24 cellular contexts compared by ENCODE assay signal in the genomic region with DNA sequence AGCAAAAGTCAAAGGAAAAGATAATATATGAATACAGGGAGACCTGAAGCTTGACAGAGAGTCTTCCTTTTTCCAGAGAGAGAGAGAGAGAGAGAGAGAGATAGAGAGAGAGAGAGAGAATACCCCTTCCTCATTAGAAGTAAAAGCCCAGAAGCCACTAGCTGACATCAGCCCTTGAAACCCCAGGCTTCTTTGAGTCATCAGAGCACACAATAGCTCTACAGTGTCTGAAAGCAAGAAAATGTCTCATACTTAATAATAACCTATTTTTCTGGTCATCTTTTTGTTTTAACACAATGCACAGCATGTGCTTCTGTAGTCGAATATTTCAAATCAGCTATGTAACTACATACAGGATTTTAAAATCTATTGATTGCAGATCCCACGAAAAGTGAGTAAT.
DNase-seq lines count a peak whose midpoint lies in the region; ATAC-seq, FAIRE-seq and TF ChIP-seq lines count a peak whose summit lies in the region.
"Had no signal": no experiment of that assay in that cellular context is flagged by ENCODE, and none has a peak within 500 bp of the region (broad histone marks: within the 10 kb centered on the region; RNA-seq: fewer than 3 reads in every experiment).

No MANE protein-coding gene starts in this region.

- no TSS peak for BruUV-seq in mammary epithelial cell (replicated peaks; lab: Mats Ljungman, UMichigan)

- CTCF ChIA-PET in mammary epithelial cell (lab: Charles Lee; ENCODE audit: low non-redundant PET) = no interaction called here

- intact Hi-C loops in mammary epithelial cell (cut with micrococcal nuclease) (no loop called here), breast epithelium (cut with DNase I; ENCODE audit: low total_unique reads) (no loop called here)

- H3K4me1 ChIP-seq in mammary epithelial cell (ENCODE audit: insufficient read depth, low read length) (no peaks in the 10 kb centered on the region), breast epithelium (no peaks in the 10 kb centered on the region), astrocyte (ENCODE audit: insufficient read depth, low read length) (no peaks in the 10 kb centered on the region)
- H3K4me1 ChIP-seq: HAP-1, SJSA1 had no signal

- DNase-seq in mammary epithelial cell = peak; percentile 44
- no peak for DNase-seq in breast epithelium (ENCODE audit: low spot score in 2 of 2)
- DNase-seq in astrocyte (ENCODE audit: low read depth) = peak; percentile 6
- peak; percentile 4 for DNase-seq in fibroblast of pulmonary artery (ENCODE audit: low read depth)
- DNase-seq in urothelium cell line (ENCODE audit: low spot score) = peak; percentile 2
- DNase-seq in A172 (ENCODE audit: low spot score) = no peak
- DNase-seq in naive thymus-derived CD8-positive, alpha-beta T cell = no peak
- DNase-seq: 8988T; AML-193; C1 segment of cervical spinal cord; Calu3; CD8-positive, alpha-beta T cell; DMS153; GF-D8; NCI-H1105; NCI-H146; NCI-H2029; NCI-H226; NCI-H510A treated with DMSO at 0.1 percent for 48 hours; NCI-H748 treated with DMSO at 0.1 percent for 48 hours had no signal

- peak overlapping the region; percentile 83 for H3K27ac Mint-ChIP-seq in astrocyte (ENCODE audit: unreplicated experiment)
- H3K27ac Mint-ChIP-seq in naive thymus-derived CD8-positive, alpha-beta T cell = no peak overlapping the region
- H3K27ac Mint-ChIP-seq: CD8-positive, alpha-beta T cell had no signal

- no peaks in the 10 kb centered on the region for H3K36me3 ChIP-seq in mammary epithelial cell (ENCODE audit: insufficient read depth, low read length)
- H3K36me3 ChIP-seq in breast epithelium = no peaks in the 10 kb centered on the region
- no peaks in the 10 kb centered on the region for H3K36me3 ChIP-seq in astrocyte (ENCODE audit: insufficient read depth, low read length)
- H3K36me3 ChIP-seq: HAP-1, SJSA1 had no signal

- no peaks in the 10 kb centered on the region for H3K27me3 ChIP-seq in mammary epithelial cell (ENCODE audit: insufficient read depth, low read length)
- no peaks in the 10 kb centered on the region for H3K27me3 ChIP-seq in breast epithelium
- H3K27me3 ChIP-seq in astrocyte (ENCODE audit: insufficient read depth, low read length) = no peaks in the 10 kb centered on the region
- H3K27me3 ChIP-seq: SJSA1 had no signal

- H4K20me1 ChIP-seq in mammary epithelial cell (ENCODE audit: insufficient read depth, low read length) (no peaks in the 10 kb centered on the region), astrocyte (ENCODE audit: insufficient read depth, low read length) (no peaks in the 10 kb centered on the region)

- H3K9me3 ChIP-seq in mammary epithelial cell (replicated peaks; ENCODE audit: insufficient read depth, low read length) (peaks cover 6% of the 10 kb centered on the region), breast epithelium (peaks cover 0 to 4% of the 10 kb centered on the region in 2 donors), astrocyte (ENCODE audit: insufficient read depth, low read depth, low read length) (no peaks in the 10 kb centered on the region)
- H3K9me3 ChIP-seq: HAP-1, SJSA1 had no signal

- dilution Hi-C loops in mammary epithelial cell (cut with HindIII; ENCODE audit: low sequenced_read_pairs) = no loop called here

- no peaks in the 10 kb centered on the region for H3K27me3 Mint-ChIP-seq in astrocyte (ENCODE audit: low read depth, unreplicated experiment)
- H3K27me3 Mint-ChIP-seq in naive thymus-derived CD8-positive, alpha-beta T cell = peaks cover 0 to 15% (median 0%) of the 10 kb centered on the region in 5 donors

- no peak overlapping the region for H2AFZ ChIP-seq in mammary epithelial cell (ENCODE audit: low read depth, low read length)
- no peak overlapping the region for H2AFZ ChIP-seq in astrocyte (ENCODE audit: low read depth, low read length)

- peaks cover 5% of the 10 kb centered on the region for H3K4me1 Mint-ChIP-seq in astrocyte (ENCODE audit: low read depth, unreplicated experiment)
- no peaks in the 10 kb centered on the region for H3K4me1 Mint-ChIP-seq in naive thymus-derived CD8-positive, alpha-beta T cell

- H3K4me3 ChIP-seq in mammary epithelial cell (replicated peaks in 1 of 3; ENCODE audit: insufficient read depth in 1 of 3, low read depth in 2 of 3, low read length in 3 of 3) (no peak overlapping the region), breast epithelium (no peak overlapping the region), astrocyte (ENCODE audit: insufficient read depth, low read depth, low read length) (no peak overlapping the region), fibroblast of pulmonary artery (replicated peaks; ENCODE audit: low read depth, low read length) (no peak overlapping the region)
- H3K4me3 ChIP-seq: HAP-1, SJSA1 had no signal

- H3K4me2 ChIP-seq in mammary epithelial cell (ENCODE audit: insufficient read depth, low read depth, low read length) = no peak overlapping the region
- H3K4me2 ChIP-seq in astrocyte (ENCODE audit: low read length) = no peak overlapping the region
- H3K4me2 ChIP-seq: KMS-11 had no signal

- no peak for ATAC-seq in naive thymus-derived CD8-positive, alpha-beta T cell
- ATAC-seq in GM18519 (IDR thresholded peaks at IDR 0.05; ENCODE audit: low FRiP score, unreplicated experiment) = no peak
- ATAC-seq: CD8-positive, alpha-beta T cell had no signal

- peaks cover 14% of the 10 kb centered on the region for H3K9me3 Mint-ChIP-seq in astrocyte (ENCODE audit: unreplicated experiment)
- peaks cover 8 to 34% (median 19%) of the 10 kb centered on the region in 9 donors for H3K9me3 Mint-ChIP-seq in naive thymus-derived CD8-positive, alpha-beta T cell

- H3K36me3 Mint-ChIP-seq in astrocyte (ENCODE audit: low read depth, unreplicated experiment) = no peaks in the 10 kb centered on the region
- peaks cover 0 to 32% (median 8%) of the 10 kb centered on the region in 3 donors for H3K36me3 Mint-ChIP-seq in naive thymus-derived CD8-positive, alpha-beta T cell
- H3K36me3 Mint-ChIP-seq: CD8-positive, alpha-beta T cell had no signal

- H3K9ac ChIP-seq in mammary epithelial cell (ENCODE audit: insufficient read depth, low read length) (no peak overlapping the region), astrocyte (ENCODE audit: low read length) (no peak overlapping the region)
- H3K9ac ChIP-seq: KMS-11 had no signal

- TF ChIP-seq CTCF in mammary epithelial cell (conservative IDR thresholded peaks at IDR 0.05 in 1 of 2, IDR thresholded peaks at IDR 0.05 in 1 of 2; ENCODE audit: extremely low read depth in 1 of 2, insufficient read depth in 1 of 2, low read depth in 1 of 2, low read length in 2 of 2) (no peak), breast epithelium (IDR thresholded peaks at IDR 0.05) (no peak), astrocyte (IDR thresholded peaks at IDR 0.05; ENCODE audit: insufficient read depth, low read depth, low read length) (no peak), fibroblast of pulmonary artery (IDR thresholded peaks at IDR 0.05; ENCODE audit: low read length, missing control alignments) (no peak)

- no peaks in the 10 kb centered on the region for H3K79me2 ChIP-seq in mammary epithelial cell (ENCODE audit: insufficient read depth, low read length)
- H3K79me2 ChIP-seq in astrocyte (ENCODE audit: insufficient read depth, low read length) = no peaks in the 10 kb centered on the region

- H3K4me3 Mint-ChIP-seq in astrocyte (ENCODE audit: unreplicated experiment) = no peak overlapping the region
- no peak overlapping the region for H3K4me3 Mint-ChIP-seq in naive thymus-derived CD8-positive, alpha-beta T cell
- H3K4me3 Mint-ChIP-seq: CD8-positive, alpha-beta T cell had no signal

- TF ChIP-seq POLR2A in breast epithelium (IDR thresholded peaks at IDR 0.05) = no peak

- WGBS in mammary epithelial cell (ENCODE audit: low coverage, missing lambda C conversion rate) = 68% methylated on average over 2 of the region's 2 CpGs

- in situ Hi-C loops in mammary epithelial cell (cut with MboI; ENCODE audit: low sequenced_read_pairs in 2 of 2) = no loop called here

- POLR2A ChIA-PET in naive thymus-derived CD8-positive, alpha-beta T cell (lab: Charles Lee) = no interaction called here

- no peak overlapping the region for H3K27ac ChIP-seq in mammary epithelial cell (ENCODE audit: insufficient read depth, low read depth, low read length)
- H3K27ac ChIP-seq in breast epithelium = no peak overlapping the region
- H3K27ac ChIP-seq in astrocyte (ENCODE audit: low read depth, low read length) = no peak overlapping the region
- H3K27ac ChIP-seq: KMS-11, SJSA1 had no signal

- FAIRE-seq in astrocyte (lab: Jason Lieb, UNC) (no peak), urothelium cell line (lab: Jason Lieb, UNC) (no peak)

Comparison
In these comparisons a context has a peak if more than half of its experiments do, and no peak if none do; other contexts are left out.
1. DNase-seq: peak in mammary epithelial cell (single experiment), astrocyte (single experiment), fibroblast of pulmonary artery (single experiment) and urothelium cell line (single experiment); none in breast epithelium (0 of 2), A172 (single experiment) and naive thymus-derived CD8-positive, alpha-beta T cell (0 of 10).